ENCODE assay signal across 26 cellular contexts in genomic region chr17:9677411-9677810, GRCh38. TPM values are rescaled to one million over a fixed set of nuclear protein-coding genes. Genes with fewer than 3 reads are reported as not detected.
DNase-seq lines count a peak whose midpoint lies in the region; TF ChIP-seq lines count a peak whose summit lies in the region.
"Had no signal": no experiment of that assay in that cellular context is flagged by ENCODE, and none has a peak within 500 bp of the region (broad histone marks: within the 10 kb centered on the region; RNA-seq: fewer than 3 reads in every experiment).

No MANE protein-coding gene starts in this region.

- intact Hi-C loops in PC-9 (cut with micrococcal nuclease; ENCODE audit: unreplicated experiment): loop anchor here (1.0 kb wide), 3 partner anchors 29 to 125 kb away; no protein-coding TSS in a partner anchor

- peak overlapping the region; percentile 12 for H3K27ac Mint-ChIP-seq in activated T-cell treated with anti-CD3 and anti-CD28 coated beads, Interleukin-2, amount 50 U/mL, for 24 hours
- H3K27ac Mint-ChIP-seq: activated CD8-positive, alpha-beta T cell treated with anti-CD3 and anti-CD28 coated beads, Interleukin-2, amount 10 ng/mL, durations not matched to agents 7 days and 5 days; B cell; GM23338; mesothelial cell of epicardium; naive thymus-derived CD4-positive, alpha-beta T cell had no signal

- peak overlapping the region; percentile 83 for H3K27ac ChIP-seq in PC-9
- no peak overlapping the region for H3K27ac ChIP-seq in Karpas-422 (ENCODE audit: low read length)
- H3K27ac ChIP-seq: heart right ventricle, psoas muscle had no signal

- no peak overlapping the region for H3K4me3 ChIP-seq in PC-9
- H3K4me3 ChIP-seq in epithelial cell of esophagus (ENCODE audit: low read length): no peak overlapping the region
- H3K4me3 ChIP-seq in Karpas-422 (ENCODE audit: low read length): no peak overlapping the region
- H3K4me3 ChIP-seq: GM23338, heart right ventricle, psoas muscle had no signal

- peaks cover 13% of the 10 kb centered on the region; the same call in 1 of the 2 replicates for H3K36me3 ChIP-seq in PC-9 (ENCODE audit: low read depth)
- no peaks in the 10 kb centered on the region for H3K36me3 ChIP-seq in Karpas-422 (ENCODE audit: insufficient read depth, low read length)
- H3K36me3 ChIP-seq: heart right ventricle had no signal

- peaks cover 13% of the 10 kb centered on the region for H3K9me3 Mint-ChIP-seq in activated T-cell treated with anti-CD3 and anti-CD28 coated beads, Interleukin-2, amount 50 U/mL, for 24 hours

- H3K4me1 ChIP-seq in PC-9 (replicated peaks; ENCODE audit: insufficient read depth): peaks cover 25% of the 10 kb centered on the region
- H3K4me1 ChIP-seq in Karpas-422 (ENCODE audit: low read length): no peaks in the 10 kb centered on the region
- H3K4me1 ChIP-seq: heart right ventricle, psoas muscle had no signal

- no peak overlapping the region for H3K9ac ChIP-seq in Karpas-422 (ENCODE audit: low read length)

- H3K4me1 Mint-ChIP-seq in activated T-cell treated with anti-CD3 and anti-CD28 coated beads, Interleukin-2, amount 50 U/mL, for 24 hours (ENCODE audit: low read depth): peaks cover 13% of the 10 kb centered on the region
- H3K4me1 Mint-ChIP-seq: B cell; GM23338; mesothelial cell of epicardium; naive thymus-derived CD4-positive, alpha-beta T cell had no signal

- H3K27me3 Mint-ChIP-seq in activated T-cell treated with anti-CD3 and anti-CD28 coated beads, Interleukin-2, amount 50 U/mL, for 24 hours: peaks cover 5% of the 10 kb centered on the region
- H3K27me3 Mint-ChIP-seq: B cell had no signal

- H3K36me3 Mint-ChIP-seq in activated T-cell treated with anti-CD3 and anti-CD28 coated beads, Interleukin-2, amount 50 U/mL, for 24 hours (ENCODE audit: low read depth): peaks cover 3% of the 10 kb centered on the region

- TF ChIP-seq CTCF in PC-9 (conservative IDR thresholded peaks at IDR 0.05) (no peak), epithelial cell of esophagus (IDR thresholded peaks at IDR 0.05; ENCODE audit: insufficient read depth, low read depth, low read length, missing control alignments) (no peak)

- H2AFZ ChIP-seq in PC-9 (no peak overlapping the region), Karpas-422 (ENCODE audit: low read length) (no peak overlapping the region)
- H2AFZ ChIP-seq: GM23338 had no signal

- no peaks in the 10 kb centered on the region for H3K79me2 ChIP-seq in PC-9 (ENCODE audit: low read depth)
- H3K79me2 ChIP-seq in Karpas-422 (ENCODE audit: low read length): no peaks in the 10 kb centered on the region

- H3F3A ChIP-seq in PC-9 (ENCODE audit: insufficient read depth, low read depth): peaks cover 21% of the 10 kb centered on the region

- no peaks in the 10 kb centered on the region for H3K9me2 ChIP-seq in PC-9 (ENCODE audit: insufficient read depth)
- no peaks in the 10 kb centered on the region for H3K9me2 ChIP-seq in Karpas-422 (replicated peaks; ENCODE audit: insufficient read depth, low read length)

- POLR2A ChIA-PET in PC-9 (lab: Charles Lee; ENCODE audit: unreplicated experiment): interaction anchor here (0.6 to 1.2 kb wide), 7 partner anchors 9 to 1843 kb away, joined by 3 to 8 read pairs (median 4); partner anchors contain the start of genes KDM6B, SLC25A35 and USP43

- DNase-seq in activated T-cell treated with anti-CD3 and anti-CD28 coated beads, Interleukin-2, amount 50 U/mL, for 24 hours: no peak
- DNase-seq in activated T-cell treated with anti-CD3 and anti-CD28 coated beads for 4 hours (no peak), PC-9 (peak in 1 of 2 experiments; percentile 51), epithelial cell of esophagus (ENCODE audit: low read depth) (peak; percentile 86), renal cortical epithelial cell (ENCODE audit: low read depth) (peak; percentile 4), NCI-H1105 (lab: John Stamatoyannopoulos, UW) (no peak), SHP77 (lab: John Stamatoyannopoulos, UW) (no peak), Karpas-422 (no peak)
- DNase-seq: activated CD4-positive, CD25-positive, alpha-beta regulatory T cell treated with anti-CD3 and anti-CD28 coated beads, Interleukin-2, amount 50 U/mL, for 72 hours; activated CD8-positive, alpha-beta T cell treated with anti-CD3 and anti-CD28 coated beads, Interleukin-2, amount 10 ng/mL, durations not matched to agents 7 days and 5 days; activated naive CD4-positive, alpha-beta T cell treated with anti-CD3 and anti-CD28 coated beads, Interleukin-2, amount 50 U/mL, for 16 hours; anterior cingulate cortex; caudate nucleus; dermis blood vessel endothelial cell; GDM1; heart right ventricle; KBM-7; naive thymus-derived CD4-positive, alpha-beta T cell; NCI-H1092; NCI-H1930; NCI-H774; nucleus accumbens; psoas muscle had no signal

- no peak overlapping the region for H3K4me3 Mint-ChIP-seq in activated T-cell treated with anti-CD3 and anti-CD28 coated beads, Interleukin-2, amount 50 U/mL, for 24 hours
- H3K4me3 Mint-ChIP-seq: activated CD8-positive, alpha-beta T cell treated with anti-CD3 and anti-CD28 coated beads, Interleukin-2, amount 10 ng/mL, durations not matched to agents 7 days and 5 days; B cell; GM23338; mesothelial cell of epicardium; naive thymus-derived CD4-positive, alpha-beta T cell had no signal

- CTCF ChIA-PET in PC-9 (lab: Charles Lee): interaction anchor here (0.8 to 1.2 kb wide), 4 partner anchors 9 to 100 kb away, joined by 3 read pairs; no protein-coding TSS in a partner anchor

- H3K4me2 ChIP-seq in PC-9 (peak overlapping the region; percentile 51; the same call in 1 of the 2 replicates), Karpas-422 (ENCODE audit: low read depth, low read length, poor library complexity, severe bottlenecking) (no peak overlapping the region)
- H3K4me2 ChIP-seq: GM23338 had no signal

- no TSS peak for BruUV-seq in PC-9 (replicated peaks; lab: Mats Ljungman, UMichigan)

- peaks cover 5% of the 10 kb centered on the region; the same call in 1 of the 2 replicates for H3K9me3 ChIP-seq in PC-9 (ENCODE audit: insufficient read depth, low read depth)
- H3K9me3 ChIP-seq in Karpas-422 (ENCODE audit: low read length): no peaks in the 10 kb centered on the region

- no peaks in the 10 kb centered on the region for H3K27me3 ChIP-seq in PC-9 (ENCODE audit: insufficient read depth, low read depth)
- no peaks in the 10 kb centered on the region for H3K27me3 ChIP-seq in Karpas-422 (ENCODE audit: low read length)
- H3K27me3 ChIP-seq: heart right ventricle had no signal

- H4K20me1 ChIP-seq in PC-9 (ENCODE audit: insufficient read depth): no peaks in the 10 kb centered on the region
- no peaks in the 10 kb centered on the region for H4K20me1 ChIP-seq in Karpas-422 (ENCODE audit: insufficient read depth, low read depth, low read length)

RNA-seq across cellular contexts. Expression of gene USP43, which starts 32.1 kb away (rescaled TPM):
- 16.0 and 19.2 TPM in 2 replicates for total RNA-seq in PC-9 (2021)
- total RNA-seq in renal cortical epithelial cell: 10.3 and 14.1 TPM in 2 replicates
- 0.25 and 0.37 TPM in 2 replicates for total RNA-seq in Karpas-422 (2014; rRNA removed; shearing (Covaris generic); ENCODE audit: low replicate concordance)
- total RNA-seq: heart right ventricle had no signal

Comparison
In these comparisons a context has a peak if more than half of its experiments do, and no peak if none do; other contexts are left out.
1. DNase-seq: peak in epithelial cell of esophagus (single experiment) and renal cortical epithelial cell (single experiment); none in activated T-cell treated with anti-CD3 and anti-CD28 coated beads, Interleukin-2, amount 50 U/mL, for 24 hours (single experiment), activated T-cell treated with anti-CD3 and anti-CD28 coated beads for 4 hours (single experiment), NCI-H1105 (single experiment), SHP77 (0 of 2) and Karpas-422 (single experiment).